23 cellular contexts compared by ENCODE assay signal in genomic region chr1:99560192-99561040, GRCh38.
DNase-seq lines count a peak whose midpoint lies in the region; ATAC-seq, FAIRE-seq and TF ChIP-seq lines count a peak whose summit lies in the region.
"Had no signal": no experiment of that assay in that cellular context is flagged by ENCODE, and none has a peak within 500 bp of the region (broad histone marks: within the 10 kb centered on the region; RNA-seq: fewer than 3 reads in every experiment).

No MANE protein-coding gene starts in this region.

- no peak for TF ChIP-seq RAD21 in HepG2 (CRISPR knock-in tag; IDR thresholded peaks at IDR 0.05)

- peaks cover 14% of the 10 kb centered on the region for H3K4me1 Mint-ChIP-seq in type B pancreatic cell (ENCODE audit: unreplicated experiment)
- no peaks in the 10 kb centered on the region for H3K4me1 Mint-ChIP-seq in activated T-cell treated with anti-CD3 and anti-CD28 coated beads, Interleukin-2, amount 50 U/mL, for 24 hours (ENCODE audit: low read depth)

- H3K79me2 ChIP-seq in HepG2 (ENCODE audit: insufficient read depth, low read length) (no peaks in the 10 kb centered on the region), PC-9 (ENCODE audit: low read depth) (no peaks in the 10 kb centered on the region)

- no peaks in the 10 kb centered on the region for H3K27me3 Mint-ChIP-seq in type B pancreatic cell
- peaks cover 13% of the 10 kb centered on the region for H3K27me3 Mint-ChIP-seq in activated T-cell treated with anti-CD3 and anti-CD28 coated beads, Interleukin-2, amount 50 U/mL, for 24 hours

- DNase-seq in HepG2 (ENCODE audit: low spot score) = no peak
- no peak for DNase-seq in right lobe of liver
- DNase-seq in PC-9 = peak in 1 of 2 experiments; percentile 69
- no peak for DNase-seq in type B pancreatic cell (ENCODE audit: extremely low spot score, unreplicated experiment)
- DNase-seq in small intestine = no peak
- DNase-seq in activated T-cell treated with anti-CD3 and anti-CD28 coated beads, Interleukin-2, amount 50 U/mL, for 24 hours = no peak
- DNase-seq in stimulated activated CD4-positive, alpha-beta T cell treated with anti-CD3 and anti-CD28 coated beads, Interleukin-4, amount 100 ng/mL, for 24 hours = no peak
- DNase-seq: DMS79 treated with DMSO at 0.1 percent for 48 hours; GM23248; KBM-7; MM.1S; NCI-H1048; NCI-H1417 treated with DMSO at 0.1 percent for 48 hours; NCI-H187; NCI-H2107; NCI-H510A; NK-92 treated with Interleukin-12 subunit alpha and Interleukin-12 subunit beta, amount 100 ng/mL, for 24 hours; SJCRH30 had no signal

- H3F3A ChIP-seq in PC-9 (ENCODE audit: insufficient read depth, low read depth) = 0 out of 2 replicates have a peak, but pooled peaks cover 8% of the 10 kb centered on the region

- H3K9me3 Mint-ChIP-seq in type B pancreatic cell = no peaks in the 10 kb centered on the region
- peaks cover 3% of the 10 kb centered on the region for H3K9me3 Mint-ChIP-seq in activated T-cell treated with anti-CD3 and anti-CD28 coated beads, Interleukin-2, amount 50 U/mL, for 24 hours

- no peaks in the 10 kb centered on the region for H3K36me3 Mint-ChIP-seq in type B pancreatic cell
- no peaks in the 10 kb centered on the region for H3K36me3 Mint-ChIP-seq in activated T-cell treated with anti-CD3 and anti-CD28 coated beads, Interleukin-2, amount 50 U/mL, for 24 hours (ENCODE audit: low read depth)

- WGBS in HepG2 (ENCODE audit: low lambda C conversion rate) = 73% methylated on average over 3 of the region's 3 CpGs
- WGBS in right lobe of liver (ENCODE audit: insufficient coverage, low coverage, low lambda C conversion rate, missing lambda C conversion rate) = 72% methylated on average over 3 of the region's 3 CpGs
- WGBS in esophagus, 2 donors = 67 to 74% methylated on average over 3 of the region's 3 CpGs
- WGBS in small intestine, 3 donors = 66 to 78% (median 73%) methylated on average over 3 of the region's 3 CpGs

- H3K4me3 ChIP-seq in HepG2 (replicated peaks in 1 of 3; ENCODE audit: insufficient read depth in 1 of 3, low read depth in 2 of 3, low read length in 3 of 3) (no peak overlapping the region), right lobe of liver (no peak overlapping the region), PC-9 (no peak overlapping the region), esophagus (ENCODE audit: low read depth in 1 of 2, low read length in 2 of 2) (no peak overlapping the region), small intestine (ENCODE audit: low read depth in 1 of 2, low read length in 2 of 2) (no peak overlapping the region)
- H3K4me3 ChIP-seq: GM12878, GM23248, SJCRH30 had no signal

- H3K27me3 ChIP-seq in HepG2 (ENCODE audit: control insufficient read depth in 1 of 2, insufficient read depth in 2 of 2, low read length in 2 of 2) (no peaks in the 10 kb centered on the region), right lobe of liver (no peaks in the 10 kb centered on the region), PC-9 (ENCODE audit: insufficient read depth, low read depth) (no peaks in the 10 kb centered on the region), esophagus (ENCODE audit: control insufficient read depth in 1 of 2, insufficient read depth in 2 of 2, low read length in 2 of 2) (no peaks in the 10 kb centered on the region), small intestine (ENCODE audit: control insufficient read depth in 2 of 2, insufficient read depth in 2 of 2, low read length in 2 of 2) (no peaks in the 10 kb centered on the region)
- H3K27me3 ChIP-seq: SJCRH30 had no signal

- no peaks in the 10 kb centered on the region for H3K36me3 ChIP-seq in HepG2 (replicated peaks in 1 of 2; ENCODE audit: control insufficient read depth in 1 of 2, insufficient read depth in 2 of 2, low read length in 2 of 2)
- H3K36me3 ChIP-seq in right lobe of liver = no peaks in the 10 kb centered on the region
- H3K36me3 ChIP-seq in PC-9 (ENCODE audit: low read depth) = no peaks in the 10 kb centered on the region
- no peaks in the 10 kb centered on the region for H3K36me3 ChIP-seq in esophagus (ENCODE audit: control insufficient read depth in 2 of 2, insufficient read depth in 2 of 2, low read length in 1 of 2)
- no peaks in the 10 kb centered on the region for H3K36me3 ChIP-seq in small intestine (ENCODE audit: control insufficient read depth in 2 of 2, insufficient read depth in 2 of 2, low read length in 2 of 2)
- H3K36me3 ChIP-seq: SJCRH30 had no signal

- POLR2A ChIA-PET in HepG2 (lab: Yijun Ruan, JAX) = interaction anchor here (0.8 kb wide), 1 partner anchor 29 kb away, joined by 3 read pairs; no protein-coding TSS in a partner anchor
- POLR2A ChIA-PET in PC-9 (lab: Charles Lee; ENCODE audit: unreplicated experiment) = interaction anchor here (0.6 kb wide), 1 partner anchor 1687 kb away, joined by 3 read pairs; no protein-coding TSS in a partner anchor

- TF ChIP-seq CTCF in HepG2 (CRISPR knock-in tag; IDR thresholded peaks at IDR 0.05) (no peak), right lobe of liver (IDR thresholded peaks at IDR 0.05) (no peak), PC-9 (conservative IDR thresholded peaks at IDR 0.05) (no peak), type B pancreatic cell (conservative IDR thresholded peaks at IDR 0.05) (no peak)

- no peak overlapping the region for H3K27ac ChIP-seq in HepG2 (ENCODE audit: extremely low read length, insufficient read depth, low read length)
- no peak overlapping the region for H3K27ac ChIP-seq in right lobe of liver
- H3K27ac ChIP-seq in PC-9 = no peak overlapping the region
- peak overlapping the region; percentile 4 to 60 for H3K27ac ChIP-seq in esophagus (ENCODE audit: low read depth in 2 of 2, low read length in 1 of 2)
- no peak overlapping the region for H3K27ac ChIP-seq in small intestine (ENCODE audit: low read depth in 1 of 2, low read length in 1 of 2)
- H3K27ac ChIP-seq: C4-2B, GM23248, SJCRH30 had no signal

- H3K9me2 ChIP-seq in PC-9 (ENCODE audit: insufficient read depth) = 0 out of 2 replicates have a peak, but pooled peaks cover 6% of the 10 kb centered on the region

- H4K20me1 ChIP-seq in HepG2 (ENCODE audit: insufficient read depth, low read length) (no peaks in the 10 kb centered on the region), PC-9 (ENCODE audit: insufficient read depth) (no peaks in the 10 kb centered on the region)

- CTCF ChIA-PET in HepG2 (lab: Yijun Ruan, JAX; ENCODE audit: low intra/inter-chr PET ratio, low total read pairs) = no interaction called here
- CTCF ChIA-PET in PC-9 (lab: Charles Lee) = no interaction called here

- no peak overlapping the region for H3K4me3 Mint-ChIP-seq in type B pancreatic cell
- no peak overlapping the region for H3K4me3 Mint-ChIP-seq in activated T-cell treated with anti-CD3 and anti-CD28 coated beads, Interleukin-2, amount 50 U/mL, for 24 hours

- H2AFZ ChIP-seq in HepG2 (ENCODE audit: low read length) (peak overlapping the region; percentile 62), PC-9 (0 out of 2 replicates have a peak overlapping the region, but pooled peaks have one; percentile 18)
- H2AFZ ChIP-seq: GM23248 had no signal

- BruUV-seq in HepG2 (replicated peaks; lab: Mats Ljungman, UMichigan) (no TSS peak), PC-9 (replicated peaks; lab: Mats Ljungman, UMichigan) (no TSS peak)

- TF ChIP-seq EP300 in HepG2 (IDR thresholded peaks at IDR 0.05; ENCODE audit: low read depth in 2 of 2, low read length in 2 of 2) (no peak), HepG2 (CRISPR knock-in tag; IDR thresholded peaks at IDR 0.05; ENCODE audit: borderline replicate concordance) (no peak)

- in situ Hi-C loops in HepG2 (cut with HindIII; ENCODE audit: extremely low pct_ligation_motif_present, low pct_unique_long_range_greater_than_20kb) = no loop called here

- H3K4me1 ChIP-seq in HepG2 (ENCODE audit: insufficient read depth, low read length) (peaks cover 59% of the 10 kb centered on the region), right lobe of liver (peaks cover 0 to 10% (median 3%) of the 10 kb centered on the region in 4 donors), PC-9 (replicated peaks; ENCODE audit: insufficient read depth) (peaks cover 9% of the 10 kb centered on the region; the same call in 1 of the 2 replicates), esophagus (ENCODE audit: control insufficient read depth in 2 of 2, insufficient read depth in 2 of 2, low read length in 1 of 2) (peaks cover 0 to 3% of the 10 kb centered on the region in 2 donors), small intestine (ENCODE audit: control insufficient read depth in 2 of 2, insufficient read depth in 1 of 2, low read depth in 1 of 2, low read length in 1 of 2) (no peaks in the 10 kb centered on the region)
- H3K4me1 ChIP-seq: SJCRH30 had no signal

- no peak overlapping the region for H3K9ac ChIP-seq in HepG2 (ENCODE audit: insufficient read depth, low read depth, low read length)
- H3K9ac ChIP-seq: GM23248 had no signal

- intact Hi-C loops in HepG2 (cut with micrococcal nuclease; ENCODE audit: unreplicated experiment) = no loop called here
- intact Hi-C loops in right lobe of liver (cut with DNase I) = no loop called here
- intact Hi-C loops in PC-9 (cut with micrococcal nuclease; ENCODE audit: unreplicated experiment) = no loop called here

- no peak for FAIRE-seq in HepG2 (lab: Jason Lieb, UNC)
- no peak for FAIRE-seq in small intestine (lab: Jason Lieb, UNC)
- FAIRE-seq: A204.1, GM12878 had no signal

- TF ChIP-seq POLR2A in HepG2 (IDR thresholded peaks at IDR 0.05; ENCODE audit: insufficient read depth in 1 of 2, low read depth in 2 of 2, low read length in 2 of 2) = no peak
- no peak for TF ChIP-seq POLR2A in right lobe of liver (IDR thresholded peaks at IDR 0.05)

- H3K4me2 ChIP-seq in HepG2 (ENCODE audit: low read depth, low read length) (no peak overlapping the region), PC-9 (no peak overlapping the region)

- peak overlapping the region; percentile 39 for H3K27ac Mint-ChIP-seq in type B pancreatic cell
- no peak overlapping the region for H3K27ac Mint-ChIP-seq in activated T-cell treated with anti-CD3 and anti-CD28 coated beads, Interleukin-2, amount 50 U/mL, for 24 hours

- peak; percentile 42; the same call in 2 of the 3 replicates for ATAC-seq in HepG2
- ATAC-seq in right lobe of liver = no peak
- ATAC-seq: GM12878, HCT116 had no signal

- H3K9me3 ChIP-seq in HepG2 (ENCODE audit: low read length) (no peaks in the 10 kb centered on the region), right lobe of liver (no peaks in the 10 kb centered on the region), PC-9 (ENCODE audit: insufficient read depth, low read depth) (0 out of 2 replicates have a peak, but pooled peaks cover 6% of the 10 kb centered on the region), esophagus (ENCODE audit: control insufficient read depth in 2 of 2, insufficient read depth in 1 of 2, low read depth in 1 of 2, low read length in 1 of 2) (no peaks in the 10 kb centered on the region), small intestine (ENCODE audit: control insufficient read depth, low read depth) (no peaks in the 10 kb centered on the region)

TF ChIP-seq in HepG2, 621 proteins besides CTCF, POLR2A, EP300 and RAD21 (continues in another document):
- TF ChIP-seq SMAD3 (CRISPR knock-in tag; IDR thresholded peaks at IDR 0.05) = no peak

Comparison
In these comparisons a context has a peak if more than half of its experiments do, and no peak if none do; other contexts are left out.
1. H3K27ac ChIP-seq: peak in esophagus (2 of 2); none in HepG2 (single experiment), right lobe of liver (0 of 3), PC-9 (single experiment) and small intestine (0 of 2).